ENCODE assay signal across 21 cellular contexts in genomic region chrX:97628807-97629596, GRCh38.
"Had no signal": no experiment of that assay in that cellular context is flagged by ENCODE, and none has a peak within 500 bp of the region (broad histone marks: within the 10 kb centered on the region; RNA-seq: fewer than 3 reads in every experiment).

No MANE protein-coding gene starts in this region.

- H3K9me3 Mint-ChIP-seq: activated CD4-positive, alpha-beta T cell treated with anti-CD3 and anti-CD28 coated beads, Interleukin-2, amount 10 ng/mL, durations not matched to agents 24 days and 14 days; activated CD8-positive, alpha-beta T cell treated with anti-CD3 and anti-CD28 coated beads for 36 hours; activated T-helper 17 cell treated with anti-CD3 and anti-CD28 coated beads, Interleukin-2, amount 50 U/mL, for 72 hours; stimulated activated naive CD8-positive, alpha-beta T cell treated with anti-CD3 and anti-CD28 coated beads, Interleukin-15, Interleukin-2, amounts not matched to agents 100 ng/mL and 50 ng/mL, for 24 hours had no signal

- H3K27me3 ChIP-seq: left lung, right atrium auricular region, transverse colon, uterus had no signal

- H3K27ac ChIP-seq: dorsolateral prefrontal cortex, epithelial cell of prostate, left lung, right atrium auricular region, skin epidermis, transverse colon, uterus had no signal

- ATAC-seq: activated CD8-positive, alpha-beta T cell treated with anti-CD3 and anti-CD28 coated beads for 36 hours; activated T-helper 17 cell treated with anti-CD3 and anti-CD28 coated beads, Interleukin-2, amount 50 U/mL, for 72 hours; left lung had no signal

- H3K27ac Mint-ChIP-seq: activated CD4-positive, alpha-beta T cell treated with anti-CD3 and anti-CD28 coated beads, Interleukin-2, amount 10 ng/mL, durations not matched to agents 24 days and 14 days; activated CD8-positive, alpha-beta T cell treated with anti-CD3 and anti-CD28 coated beads for 36 hours; activated T-helper 17 cell treated with anti-CD3 and anti-CD28 coated beads, Interleukin-2, amount 50 U/mL, for 72 hours; brain; progenitor cell of endocrine pancreas; stimulated activated naive CD8-positive, alpha-beta T cell treated with anti-CD3 and anti-CD28 coated beads, Interleukin-15, Interleukin-2, amounts not matched to agents 100 ng/mL and 50 ng/mL, for 24 hours had no signal

- DNase-seq: activated CD4-positive, alpha-beta T cell treated with anti-CD3 and anti-CD28 coated beads, Interleukin-2, amount 10 ng/mL, durations not matched to agents 24 days and 14 days; activated CD8-positive, alpha-beta T cell treated with anti-CD3 and anti-CD28 coated beads for 36 hours; activated naive CD4-positive, alpha-beta T cell treated with Interleukin-2 at 50 U/mL for 16 hours; activated T-cell treated with anti-CD3 and anti-CD28 coated beads, Interleukin-2, amount 50 U/mL, for 1 hour; caudate nucleus; dorsolateral prefrontal cortex; foreskin fibroblast; left lung; mammary epithelial cell; midbrain; stimulated activated CD4-positive, alpha-beta T cell treated with anti-CD3 and anti-CD28 coated beads, Interleukin-15, amount 100 ng/mL, for 24 hours; stimulated activated CD4-positive, alpha-beta T cell treated with anti-CD3 and anti-CD28 coated beads, Interleukin-2, amount 100 ng/mL, for 48 hours; transverse colon; uterus had no signal

- H3K4me1 Mint-ChIP-seq: activated CD4-positive, alpha-beta T cell treated with anti-CD3 and anti-CD28 coated beads, Interleukin-2, amount 10 ng/mL, durations not matched to agents 24 days and 14 days; activated T-helper 17 cell treated with anti-CD3 and anti-CD28 coated beads, Interleukin-2, amount 50 U/mL, for 72 hours; brain had no signal

- H3K27me3 Mint-ChIP-seq: activated CD4-positive, alpha-beta T cell treated with anti-CD3 and anti-CD28 coated beads, Interleukin-2, amount 10 ng/mL, durations not matched to agents 24 days and 14 days; activated T-helper 17 cell treated with anti-CD3 and anti-CD28 coated beads, Interleukin-2, amount 50 U/mL, for 72 hours; brain; progenitor cell of endocrine pancreas; stimulated activated naive CD8-positive, alpha-beta T cell treated with anti-CD3 and anti-CD28 coated beads, Interleukin-15, Interleukin-2, amounts not matched to agents 100 ng/mL and 50 ng/mL, for 24 hours had no signal

- H3K9me3 ChIP-seq: left lung, right atrium auricular region, transverse colon, uterus had no signal

- H3K36me3 Mint-ChIP-seq: brain had no signal

- H3K4me3 ChIP-seq: dorsolateral prefrontal cortex, left lung, right atrium auricular region, skin epidermis, transverse colon, uterus had no signal

- H3K4me3 Mint-ChIP-seq: activated CD4-positive, alpha-beta T cell treated with anti-CD3 and anti-CD28 coated beads, Interleukin-2, amount 10 ng/mL, durations not matched to agents 24 days and 14 days; activated CD8-positive, alpha-beta T cell treated with anti-CD3 and anti-CD28 coated beads for 36 hours; activated T-helper 17 cell treated with anti-CD3 and anti-CD28 coated beads, Interleukin-2, amount 50 U/mL, for 72 hours; brain; stimulated activated naive CD8-positive, alpha-beta T cell treated with anti-CD3 and anti-CD28 coated beads, Interleukin-15, Interleukin-2, amounts not matched to agents 100 ng/mL and 50 ng/mL, for 24 hours had no signal

- H3K4me1 ChIP-seq: left lung, right atrium auricular region, transverse colon, uterus had no signal

- H3K36me3 ChIP-seq: left lung, right atrium auricular region, transverse colon, uterus had no signal
